In the genomic region with DNA sequence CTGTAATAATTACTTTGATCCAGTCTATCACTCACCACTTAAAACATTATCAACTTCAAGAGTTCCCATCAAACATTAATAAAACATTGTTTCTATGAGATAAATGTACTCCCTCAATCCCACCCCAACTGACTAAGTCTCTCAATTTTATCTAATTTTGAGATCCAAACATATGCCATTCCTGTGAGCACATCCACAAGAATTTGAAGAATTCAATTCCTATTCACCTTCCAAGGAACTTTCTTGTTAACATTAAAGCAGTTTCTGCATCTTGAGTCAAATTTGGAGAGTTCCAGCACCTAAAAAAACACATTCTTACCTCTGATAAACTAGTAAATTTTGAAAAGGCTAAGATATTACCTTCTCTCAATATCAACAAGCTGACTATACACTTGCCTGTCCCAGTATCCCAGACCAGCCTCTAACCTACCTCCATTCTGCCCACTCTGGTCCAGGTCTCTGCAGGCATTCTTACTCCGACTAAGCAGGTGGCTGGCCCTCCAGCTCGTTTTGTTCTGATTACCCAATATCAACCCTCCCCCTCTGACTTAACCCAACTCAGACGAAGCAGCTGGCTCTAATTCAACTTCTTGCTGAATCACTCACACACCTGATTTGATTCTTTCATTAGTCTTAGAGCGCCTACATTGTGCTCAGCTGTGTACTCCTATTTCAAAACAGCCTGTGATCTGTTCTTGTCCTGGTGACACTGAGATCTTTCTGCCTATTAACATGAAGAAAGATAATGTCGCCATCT, we compare ENCODE assay signal across 1 cellular context.
TF ChIP-seq lines count a peak whose summit lies in the region.

No MANE protein-coding gene starts in this region.

TF ChIP-seq in WTC11, 78 proteins besides CTCF, POLR2A, EP300 and RAD21 (continued from another document):
- no peak for TF ChIP-seq ZSCAN18 (CRISPR knock-in tag; IDR thresholded peaks at IDR 0.05)
